Comparison of ENCODE assay signal across 19 cellular contexts in the genomic region with DNA sequence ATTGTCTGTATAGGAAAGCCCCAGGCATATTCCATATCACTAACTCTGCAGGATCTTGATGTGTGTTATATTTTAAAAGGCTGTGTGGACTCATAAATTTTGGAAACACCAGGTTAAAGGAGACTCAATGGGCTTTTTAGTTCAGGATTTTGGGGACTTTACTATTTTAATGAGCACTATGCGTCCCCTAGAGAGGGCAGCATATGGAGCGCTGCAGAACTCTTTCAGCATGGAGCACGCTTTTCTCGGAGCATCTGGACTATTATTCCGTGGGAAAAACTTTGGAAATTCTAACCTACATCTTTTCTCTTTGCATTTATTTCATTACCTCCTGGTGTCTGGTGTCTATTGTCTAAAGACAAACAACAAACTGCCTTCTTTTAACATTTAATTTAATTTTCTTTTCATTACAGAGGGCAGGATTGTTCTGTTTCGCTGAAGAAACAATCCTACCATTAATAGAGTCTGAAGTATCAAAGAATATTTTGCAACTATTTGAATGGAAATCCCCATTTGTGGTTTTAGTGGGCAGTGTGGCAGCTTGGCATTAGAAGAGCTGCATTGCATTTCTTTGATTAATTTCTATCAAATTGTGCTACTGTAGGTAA.
A peak's percentile ranks its signal among the peaks of the same experiment; 100 is the strongest.
DNase-seq lines count a peak whose midpoint lies in the region; ATAC-seq, FAIRE-seq and TF ChIP-seq lines count a peak whose summit lies in the region.
"Had no signal": no experiment of that assay in that cellular context is flagged by ENCODE, and none has a peak within 500 bp of the region (broad histone marks: within the 10 kb centered on the region; RNA-seq: fewer than 3 reads in every experiment).

No MANE protein-coding gene starts in this region.

- DNase-seq in GM23338 (ENCODE audit: low spot score) (peak; percentile 21), NCI-H2171 (lab: John Stamatoyannopoulos, UW) (peak; percentile 32), astrocyte of the hippocampus (ENCODE audit: low read depth, low spot score) (peak; percentile 12), neural progenitor cell (ENCODE audit: low spot score) (no peak), frontal cortex (ENCODE audit: low spot score in 2 of 2) (no peak)
- DNase-seq: Calu3; CD8-positive, alpha-beta T cell; DMS153; GOT3; Kasumi-1; NCI-H187; NCI-H345; NCI-H526 had no signal

- peaks cover 37% of the 10 kb centered on the region for H3K4me1 ChIP-seq in GM23338 (ENCODE audit: insufficient read depth)
- peaks cover 18% of the 10 kb centered on the region for H3K4me1 ChIP-seq in neural progenitor cell
- H3K4me1 ChIP-seq: BLaER1 treated with 17β-estradiol and CSF1 and Interleukin-3, amounts not matched to agents 10 nM and 100 nM; SJSA1 had no signal

- H3K9ac ChIP-seq in neural progenitor cell: no peak overlapping the region
- H3K9ac ChIP-seq: BLaER1 treated with 17β-estradiol and CSF1 and Interleukin-3, amounts not matched to agents 10 nM and 100 nM had no signal

- H4K20me1 ChIP-seq in GM23338 (replicated peaks; ENCODE audit: insufficient read depth) (no peaks in the 10 kb centered on the region), neural progenitor cell (ENCODE audit: low read depth) (no peaks in the 10 kb centered on the region)
- H4K20me1 ChIP-seq: BLaER1 treated with 17β-estradiol and CSF1 and Interleukin-3, amounts not matched to agents 10 nM and 100 nM had no signal

- H3K27ac Mint-ChIP-seq in GM23338: no peak overlapping the region
- H3K27ac Mint-ChIP-seq in neural progenitor cell: no peak overlapping the region
- H3K27ac Mint-ChIP-seq: CD8-positive, alpha-beta T cell had no signal

- TF ChIP-seq CTCF in GM23338 (conservative IDR thresholded peaks at IDR 0.05; ENCODE audit: low read depth in 2 of 2): no peak
- no peak for TF ChIP-seq CTCF in neural progenitor cell (IDR thresholded peaks at IDR 0.05)

- ATAC-seq in GM23338: peak; percentile 64
- ATAC-seq in GM18517 (IDR thresholded peaks at IDR 0.05; ENCODE audit: unreplicated experiment): no peak
- no peak for ATAC-seq in GM21528 (IDR thresholded peaks at IDR 0.05; ENCODE audit: low FRiP score, unreplicated experiment)
- ATAC-seq: CD8-positive, alpha-beta T cell; Right ventricle myocardium inferior had no signal

- H3K4me3 ChIP-seq in GM23338: no peak overlapping the region
- H3K4me3 ChIP-seq in neural progenitor cell: no peak overlapping the region
- H3K4me3 ChIP-seq: BLaER1 treated with 17β-estradiol and CSF1 and Interleukin-3, amounts not matched to agents 10 nM and 100 nM; SJSA1 had no signal

- H3K4me1 Mint-ChIP-seq in GM23338 (peaks cover 30% of the 10 kb centered on the region), neural progenitor cell (peaks cover 2% of the 10 kb centered on the region)

- no peak for FAIRE-seq in frontal cortex (lab: Jason Lieb, UNC)
- FAIRE-seq: GM12892 had no signal

- no peak overlapping the region for H3K4me3 Mint-ChIP-seq in GM23338
- H3K4me3 Mint-ChIP-seq in neural progenitor cell: no peak overlapping the region
- H3K4me3 Mint-ChIP-seq: CD8-positive, alpha-beta T cell had no signal

- H3K27ac ChIP-seq in GM23338 (ENCODE audit: low read depth) (no peak overlapping the region), neural progenitor cell (no peak overlapping the region)
- H3K27ac ChIP-seq: BLaER1 treated with 17β-estradiol and CSF1 and Interleukin-3, amounts not matched to agents 10 nM and 100 nM; SJSA1 had no signal

- no peaks in the 10 kb centered on the region for H3K9me3 ChIP-seq in neural progenitor cell (ENCODE audit: low read depth)
- H3K9me3 ChIP-seq: BLaER1 treated with 17β-estradiol and CSF1 and Interleukin-3, amounts not matched to agents 10 nM and 100 nM; SJSA1 had no signal

- no peaks in the 10 kb centered on the region for H3F3A ChIP-seq in GM23338 (replicated peaks; ENCODE audit: low read depth)
- no peaks in the 10 kb centered on the region for H3F3A ChIP-seq in neural progenitor cell (ENCODE audit: low read depth)

- H3K9me3 Mint-ChIP-seq in GM23338 (peaks cover 9% of the 10 kb centered on the region; the same call in 2 of the 3 replicates), neural progenitor cell (peaks cover 3% of the 10 kb centered on the region)
- H3K9me3 Mint-ChIP-seq: CD8-positive, alpha-beta T cell had no signal

- H3K27me3 ChIP-seq in GM23338 (ENCODE audit: insufficient read depth): no peaks in the 10 kb centered on the region
- H3K27me3 ChIP-seq in neural progenitor cell: no peaks in the 10 kb centered on the region
- H3K27me3 ChIP-seq: BLaER1 treated with 17β-estradiol and CSF1 and Interleukin-3, amounts not matched to agents 10 nM and 100 nM; SJSA1 had no signal

- H3K36me3 ChIP-seq in GM23338 (ENCODE audit: insufficient read depth) (no peaks in the 10 kb centered on the region), neural progenitor cell (no peaks in the 10 kb centered on the region)
- H3K36me3 ChIP-seq: BLaER1 treated with 17β-estradiol and CSF1 and Interleukin-3, amounts not matched to agents 10 nM and 100 nM; SJSA1 had no signal

- H2AFZ ChIP-seq in GM23338 (no peak overlapping the region), neural progenitor cell (replicated peaks) (peak overlapping the region; percentile 80)

- H3K79me2 ChIP-seq in GM23338 (replicated peaks; ENCODE audit: insufficient read depth) (no peaks in the 10 kb centered on the region), neural progenitor cell (ENCODE audit: low read depth) (no peaks in the 10 kb centered on the region)

- H3K4me2 ChIP-seq in GM23338: no peak overlapping the region
- no peak overlapping the region for H3K4me2 ChIP-seq in neural progenitor cell
- H3K4me2 ChIP-seq: BLaER1 treated with 17β-estradiol and CSF1 and Interleukin-3, amounts not matched to agents 10 nM and 100 nM had no signal

- H3K36me3 Mint-ChIP-seq in GM23338 (ENCODE audit: low read depth): peaks cover 7% of the 10 kb centered on the region; the same call in 2 of the 3 replicates
- H3K36me3 Mint-ChIP-seq in neural progenitor cell: no peaks in the 10 kb centered on the region
- H3K36me3 Mint-ChIP-seq: CD8-positive, alpha-beta T cell had no signal

- H3K9me2 ChIP-seq in GM23338 (ENCODE audit: insufficient read depth): no peaks in the 10 kb centered on the region

- H3K27me3 Mint-ChIP-seq in GM23338 (ENCODE audit: insufficient read depth, low read depth, poor library complexity): no peaks in the 10 kb centered on the region
- H3K27me3 Mint-ChIP-seq in neural progenitor cell (ENCODE audit: insufficient read depth, low read depth): peaks cover 2% of the 10 kb centered on the region

TF ChIP-seq in GM23338, 12 proteins besides CTCF, POLR2A, EP300 and RAD21 (continues in another document):
- TF ChIP-seq EZH2 (IDR thresholded peaks at IDR 0.05; ENCODE audit: low read depth, unreplicated experiment) (no peak), STAT1 (IDR thresholded peaks at IDR 0.05; ENCODE audit: unreplicated experiment) (no peak), JUNB (IDR thresholded peaks at IDR 0.05; ENCODE audit: unreplicated experiment) (no peak), NANOG (IDR thresholded peaks at IDR 0.05; ENCODE audit: borderline replicate concordance) (no peak)

Comparison
In these comparisons a context has a peak if more than half of its experiments do, and no peak if none do; other contexts are left out.
1. DNase-seq: peak in GM23338 (single experiment), NCI-H2171 (single experiment) and astrocyte of the hippocampus (single experiment); none in neural progenitor cell (single experiment) and frontal cortex (0 of 2).